Comparison of ENCODE assay signal across 1 cellular context in the genomic region with DNA sequence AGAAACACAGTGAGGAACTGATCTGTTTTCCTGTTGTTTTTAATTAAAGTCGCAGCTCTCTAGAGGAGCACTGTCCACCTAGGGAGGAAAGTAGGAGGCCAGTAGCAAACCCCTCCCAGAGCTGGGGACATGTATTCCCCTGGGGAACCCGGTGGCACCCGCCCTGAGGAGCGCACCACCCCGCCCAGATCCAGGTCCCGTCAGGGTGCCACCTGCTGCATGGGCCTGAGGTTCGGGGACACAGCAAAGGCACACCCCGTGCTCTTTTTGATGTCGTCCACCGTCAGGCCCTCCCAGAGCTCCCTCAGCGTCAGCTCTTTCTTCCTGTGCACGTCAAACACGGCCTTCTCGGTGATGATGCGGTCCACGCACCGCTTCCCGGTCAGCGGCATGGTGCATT. TPM values are rescaled to one million over a fixed set of nuclear protein-coding genes. Genes with fewer than 3 reads are reported as not detected.
"Had no signal": no experiment of that assay in that cellular context is flagged by ENCODE, and none has a peak within 500 bp of the region (broad histone marks: within the 10 kb centered on the region; RNA-seq: fewer than 3 reads in every experiment).

No MANE protein-coding gene starts in this region.

RNA-seq across cellular contexts. Expression of gene OXCT2, which starts 1.6 kb away (rescaled TPM):
- total RNA-seq: ascending aorta had no signal

RNA-seq across cellular contexts. Expression of gene BMP8B, which starts 19.2 kb away (rescaled TPM):
- total RNA-seq: ascending aorta had no signal
